Comparison of ENCODE assay signal across 8 cellular contexts in the genomic region with DNA sequence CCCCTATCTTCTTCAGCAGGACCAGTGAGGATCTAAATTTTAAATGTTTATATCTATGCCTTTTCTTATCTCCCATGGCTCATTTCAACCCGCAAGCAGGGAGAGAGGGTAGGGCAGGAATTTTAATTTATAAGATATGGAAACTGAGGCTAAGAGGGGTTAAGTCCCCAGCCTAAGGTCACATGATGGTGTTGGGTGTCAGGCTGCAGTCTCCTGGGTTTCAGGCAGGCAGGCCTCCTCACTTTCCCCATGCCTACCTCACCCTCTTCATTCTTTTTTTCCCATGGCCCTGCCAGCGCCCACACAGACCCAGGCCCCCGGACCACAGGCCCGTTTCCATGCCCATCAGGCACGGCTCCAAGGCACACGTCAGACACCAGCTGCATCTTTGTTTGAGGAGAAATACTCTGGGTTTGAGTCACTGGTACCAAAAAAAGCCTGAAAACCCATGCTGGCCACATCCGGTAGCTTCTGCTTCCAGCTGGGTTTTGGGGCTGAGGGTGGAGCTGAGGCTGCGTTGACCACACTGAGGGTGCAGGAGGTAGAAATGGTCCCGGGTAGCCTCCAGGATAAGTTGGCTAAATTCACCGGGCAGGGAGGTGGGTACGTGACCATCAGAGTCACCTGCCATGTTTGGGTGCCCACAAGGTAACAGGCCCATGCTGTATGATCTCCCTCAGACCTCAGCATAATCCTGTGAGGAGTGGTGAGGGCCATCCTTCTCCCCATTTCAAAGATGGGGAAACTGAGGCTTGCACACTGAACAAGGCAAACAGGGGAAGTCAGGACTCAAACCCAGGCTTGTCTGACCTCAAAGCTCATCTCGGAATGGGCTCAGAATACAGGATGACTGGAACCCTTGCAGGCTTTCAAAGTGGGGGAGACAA. TPM values are rescaled to one million over a fixed set of nuclear protein-coding genes. Genes with fewer than 3 reads are reported as not detected.
DNase-seq lines count a peak whose midpoint lies in the region; ATAC-seq, FAIRE-seq and TF ChIP-seq lines count a peak whose summit lies in the region.

No MANE protein-coding gene starts in this region.

- peak; percentile 65 for DNase-seq in GM12891 (ENCODE audit: insufficient read length, low spot score)
- peak; percentile 96 for DNase-seq in HT1080 (ENCODE audit: low read depth)
- peak; percentile 58 to 64 for DNase-seq in activated T-cell treated with anti-CD3 and anti-CD28 coated beads, Interleukin-2, amount 50 U/mL, for 48 hours
- DNase-seq in lung microvascular endothelial cell (ENCODE audit: low read depth in 2 of 2): peak; percentile 17 to 57
- no peak for DNase-seq in effector CD4-positive, alpha-beta T cell
- DNase-seq in NCI-H69 (lab: John Stamatoyannopoulos, UW): no peak
- no peak for DNase-seq in DMS79 (lab: John Stamatoyannopoulos, UW)

- FAIRE-seq in GM12891 (lab: Jason Lieb, UNC): peak; percentile 93

- peak; percentile 82 for ATAC-seq in GM21528 (IDR thresholded peaks at IDR 0.05; ENCODE audit: low FRiP score, unreplicated experiment)

- TF ChIP-seq POLR2A in GM12891 (IDR thresholded peaks at IDR 0.05; ENCODE audit: low read depth, low read length): no peak

TF ChIP-seq in GM12891, 5 proteins besides CTCF, POLR2A, EP300 and RAD21:
- TF ChIP-seq TAF1 (IDR thresholded peaks at IDR 0.05; ENCODE audit: low read depth, low read length) (no peak), SPI1 (IDR thresholded peaks at IDR 0.05; ENCODE audit: low read depth, low read length) (no peak), POU2F2 (IDR thresholded peaks at IDR 0.05; ENCODE audit: low read depth, low read length) (peak; percentile 67; the same call in 1 of the 2 replicates), PAX5 (IDR thresholded peaks at IDR 0.05; ENCODE audit: insufficient read depth, low read length, severe bottlenecking) (peak; percentile 3), POLR2AphosphoS5 (IDR thresholded peaks at IDR 0.05; ENCODE audit: low read depth, low read length) (peak; percentile 59; the same call in 1 of the 2 replicates)

RNA-seq across cellular contexts. Expression of a gene that starts 7.5 kb away (rescaled TPM):
- not detected for polyA plus RNA-seq in GM12891 (2012; ENCODE audit: low read depth, missing spikeins)
- not detected in 2 replicates for total RNA-seq in HT1080 (2014; rRNA removed; shearing (Covaris generic))
- polyA plus RNA-seq in HT1080 (2015; cell fraction: cytosol; rRNA removed): not detected in 2 replicates
- not detected in 2 replicates for polyA plus RNA-seq in HT1080 (2015; cell fraction: nucleus; rRNA removed)
- 0.22 and 0.40 TPM in 2 replicates for total RNA-seq in lung microvascular endothelial cell

RNA-seq across cellular contexts. Expression of a gene that starts 11.4 kb away (rescaled TPM):
- polyA plus RNA-seq in GM12891 (2012; ENCODE audit: low read depth, missing spikeins): 0.28 TPM
- total RNA-seq in HT1080 (2014; rRNA removed; shearing (Covaris generic)): not detected in 2 replicates
- not detected in 2 replicates for polyA plus RNA-seq in HT1080 (2015; cell fraction: cytosol; rRNA removed)
- polyA plus RNA-seq in HT1080 (2015; cell fraction: nucleus; rRNA removed): not detected in 2 replicates
- total RNA-seq in lung microvascular endothelial cell: not detected in 2 replicates

RNA-seq across cellular contexts. Expression of a gene that starts 20.4 kb away (rescaled TPM):
- polyA plus RNA-seq in GM12891 (2012; ENCODE audit: low read depth, missing spikeins): 13.3 TPM
- 42.6 and 50.1 TPM in 2 replicates for total RNA-seq in HT1080 (2014; rRNA removed; shearing (Covaris generic))
- 39.2 and 40.2 TPM in 2 replicates for polyA plus RNA-seq in HT1080 (2015; cell fraction: cytosol; rRNA removed)
- polyA plus RNA-seq in HT1080 (2015; cell fraction: nucleus; rRNA removed): 22.5 and 28.3 TPM in 2 replicates
- total RNA-seq in lung microvascular endothelial cell: 34.7 and 78.8 TPM in 2 replicates

RNA-seq across cellular contexts. Expression of a gene that starts 47.1 kb away (rescaled TPM):
- polyA plus RNA-seq in GM12891 (2012; ENCODE audit: low read depth, missing spikeins): 1.2 TPM
- total RNA-seq in HT1080 (2014; rRNA removed; shearing (Covaris generic)): 0.07 and 0.10 TPM in 2 replicates
- 0.02 and 0.10 TPM in 2 replicates for polyA plus RNA-seq in HT1080 (2015; cell fraction: cytosol; rRNA removed)
- 0.41 and 0.65 TPM in 2 replicates for polyA plus RNA-seq in HT1080 (2015; cell fraction: nucleus; rRNA removed)
- 0.22 and 0.60 TPM in 2 replicates for total RNA-seq in lung microvascular endothelial cell

Comparison
In these comparisons a context has a peak if more than half of its experiments do, and no peak if none do; other contexts are left out.
1. DNase-seq: peak in GM12891 (single experiment), HT1080 (single experiment), activated T-cell treated with anti-CD3 and anti-CD28 coated beads, Interleukin-2, amount 50 U/mL, for 48 hours (2 of 2) and lung microvascular endothelial cell (2 of 2); none in effector CD4-positive, alpha-beta T cell (single experiment), NCI-H69 (single experiment) and DMS79 (single experiment).